ENCODE assay signal across 1 cellular context in genomic region chr21:45487891-45488600, GRCh38.
TF ChIP-seq lines count a peak whose summit lies in the region.

No MANE protein-coding gene starts in this region.

TF ChIP-seq in GM23338, 12 proteins besides CTCF, POLR2A, EP300 and RAD21 (continued from another document):
- TF ChIP-seq ZNF462 (CRISPR knock-in tag; IDR thresholded peaks at IDR 0.05) (no peak), EZH2phosphoT487 (IDR thresholded peaks at IDR 0.05; ENCODE audit: unreplicated experiment) (no peak), ZNF331 (CRISPR knock-in tag; IDR thresholded peaks at IDR 0.05; ENCODE audit: low read depth) (no peak), STAT1 (IDR thresholded peaks at IDR 0.05; ENCODE audit: unreplicated experiment) (no peak), JUNB (IDR thresholded peaks at IDR 0.05; ENCODE audit: unreplicated experiment) (no peak), ETS1 (IDR thresholded peaks at IDR 0.05) (no peak), EZH2 (IDR thresholded peaks at IDR 0.05; ENCODE audit: low read depth, unreplicated experiment) (no peak)
